In genomic region chr15:39388118-39388517, GRCh38 we compare ENCODE assay signal across 19 cellular contexts.
DNase-seq lines count a peak whose midpoint lies in the region; ATAC-seq and TF ChIP-seq lines count a peak whose summit lies in the region.
"Had no signal": no experiment of that assay in that cellular context is flagged by ENCODE, and none has a peak within 500 bp of the region (broad histone marks: within the 10 kb centered on the region; RNA-seq: fewer than 3 reads in every experiment).

No MANE protein-coding gene starts in this region.

- BruUV-seq in Caco-2 (replicated peaks; lab: Mats Ljungman, UMichigan), result no TSS peak

- H3K36me3 ChIP-seq in Caco-2 (ENCODE audit: control insufficient read depth, insufficient read depth, low read length) (no peaks in the 10 kb centered on the region), neural progenitor cell (no peaks in the 10 kb centered on the region)

- no peaks in the 10 kb centered on the region for H3F3A ChIP-seq in neural progenitor cell (ENCODE audit: low read depth)

- peak overlapping the region; percentile 70 for H3K27ac Mint-ChIP-seq in Caco-2 (ENCODE audit: unreplicated experiment)
- peak overlapping the region; percentile 65 for H3K27ac Mint-ChIP-seq in dendritic cell treated with granulocyte-macrophage colony-stimulating factor and Interleukin-4, amounts not matched to agents 40 ng/mL and 50 ng/mL, for 4 days
- H3K27ac Mint-ChIP-seq in neural progenitor cell, result no peak overlapping the region
- no peak overlapping the region for H3K27ac Mint-ChIP-seq in effector memory CD8-positive, alpha-beta T cell
- H3K27ac Mint-ChIP-seq: B cell; CD8-positive, alpha-beta T cell had no signal

- TF ChIP-seq POLR2A in NB4 (IDR thresholded peaks at IDR 0.05; ENCODE audit: extremely low read depth, insufficient read length), result no peak

- intact Hi-C loops in Caco-2 (cut with micrococcal nuclease; ENCODE audit: unreplicated experiment), result no loop called here
- intact Hi-C loops in dendritic cell treated with granulocyte-macrophage colony-stimulating factor and Interleukin-4, amounts not matched to agents 40 ng/mL and 50 ng/mL, for 4 days (cut with micrococcal nuclease), result no loop called here

- no peak overlapping the region for H3K4me3 ChIP-seq in Caco-2 (ENCODE audit: low read depth, low read length)
- no peak overlapping the region for H3K4me3 ChIP-seq in NB4 (ENCODE audit: low read depth, low read length)
- H3K4me3 ChIP-seq in neural progenitor cell, result no peak overlapping the region

- H3K4me1 Mint-ChIP-seq in Caco-2 (ENCODE audit: low read depth, unreplicated experiment) (peaks cover 29% of the 10 kb centered on the region), neural progenitor cell (no peaks in the 10 kb centered on the region)
- H3K4me1 Mint-ChIP-seq in dendritic cell treated with granulocyte-macrophage colony-stimulating factor and Interleukin-4, amounts not matched to agents 40 ng/mL and 50 ng/mL, for 4 days (ENCODE audit: low read depth), result peaks cover 32% of the 10 kb centered on the region
- H3K4me1 Mint-ChIP-seq in effector memory CD8-positive, alpha-beta T cell (ENCODE audit: low read depth in 2 of 2), result no peaks in the 10 kb centered on the region
- H3K4me1 Mint-ChIP-seq: B cell had no signal

- H3K27ac ChIP-seq in neural progenitor cell, result no peak overlapping the region

- TF ChIP-seq CTCF in Caco-2 (IDR thresholded peaks at IDR 0.05; ENCODE audit: insufficient read depth in 1 of 2, low read depth in 1 of 2, low read length in 1 of 2, severe bottlenecking in 1 of 2, unreplicated experiment in 1 of 2), result no peak
- no peak for TF ChIP-seq CTCF in NB4 (IDR thresholded peaks at IDR 0.05; ENCODE audit: low read depth, low read length)
- no peak for TF ChIP-seq CTCF in neural progenitor cell (IDR thresholded peaks at IDR 0.05)

- H3K36me3 Mint-ChIP-seq in Caco-2 (ENCODE audit: insufficient read depth, unreplicated experiment), result no peaks in the 10 kb centered on the region
- no peaks in the 10 kb centered on the region for H3K36me3 Mint-ChIP-seq in dendritic cell treated with granulocyte-macrophage colony-stimulating factor and Interleukin-4, amounts not matched to agents 40 ng/mL and 50 ng/mL, for 4 days (ENCODE audit: low read depth)
- H3K36me3 Mint-ChIP-seq in neural progenitor cell, result no peaks in the 10 kb centered on the region
- peaks cover 3% of the 10 kb centered on the region for H3K36me3 Mint-ChIP-seq in effector memory CD8-positive, alpha-beta T cell (ENCODE audit: insufficient read depth)
- H3K36me3 Mint-ChIP-seq: CD8-positive, alpha-beta T cell had no signal

- peak overlapping the region; percentile 2 for H2AFZ ChIP-seq in neural progenitor cell (replicated peaks)

- no peak overlapping the region for H3K9ac ChIP-seq in neural progenitor cell

- H3K4me2 ChIP-seq in neural progenitor cell, result no peak overlapping the region

- H3K27me3 ChIP-seq in Caco-2 (replicated peaks; ENCODE audit: control insufficient read depth, insufficient read depth, low read length) (no peaks in the 10 kb centered on the region), neural progenitor cell (no peaks in the 10 kb centered on the region)

- H3K9me3 Mint-ChIP-seq in Caco-2 (ENCODE audit: unreplicated experiment) (no peaks in the 10 kb centered on the region), neural progenitor cell (no peaks in the 10 kb centered on the region)
- no peaks in the 10 kb centered on the region for H3K9me3 Mint-ChIP-seq in dendritic cell treated with granulocyte-macrophage colony-stimulating factor and Interleukin-4, amounts not matched to agents 40 ng/mL and 50 ng/mL, for 4 days
- no peaks in the 10 kb centered on the region for H3K9me3 Mint-ChIP-seq in effector memory CD8-positive, alpha-beta T cell
- H3K9me3 Mint-ChIP-seq: CD8-positive, alpha-beta T cell had no signal

- POLR2A ChIA-PET in Caco-2 (lab: Charles Lee), result no interaction called here

- H3K4me1 ChIP-seq in Caco-2 (peaks cover 25% of the 10 kb centered on the region), neural progenitor cell (no peaks in the 10 kb centered on the region)

- H3K27me3 Mint-ChIP-seq in Caco-2 (ENCODE audit: insufficient read depth, unreplicated experiment), result no peaks in the 10 kb centered on the region
- H3K27me3 Mint-ChIP-seq in dendritic cell treated with granulocyte-macrophage colony-stimulating factor and Interleukin-4, amounts not matched to agents 40 ng/mL and 50 ng/mL, for 4 days, result no peaks in the 10 kb centered on the region
- peaks cover 4% of the 10 kb centered on the region for H3K27me3 Mint-ChIP-seq in neural progenitor cell (ENCODE audit: insufficient read depth, low read depth)
- H3K27me3 Mint-ChIP-seq in effector memory CD8-positive, alpha-beta T cell, result peaks cover 23 to 35% of the 10 kb centered on the region in 2 donors

- ATAC-seq in HG02610 (IDR thresholded peaks at IDR 0.05; ENCODE audit: unreplicated experiment) (no peak), HG02870 (IDR thresholded peaks at IDR 0.05; ENCODE audit: unreplicated experiment) (no peak)
- no peak for ATAC-seq in effector memory CD8-positive, alpha-beta T cell (replicated peaks)
- ATAC-seq: CD8-positive, alpha-beta T cell; SK-N-SH treated with all-trans-retinoic acid at 6 μM for 48 hours had no signal

- no peaks in the 10 kb centered on the region for H3K79me2 ChIP-seq in neural progenitor cell (ENCODE audit: low read depth)

- no peak for DNase-seq in Caco-2
- DNase-seq in NB4 (ENCODE audit: low read depth), result peak; percentile 61
- DNase-seq in neural progenitor cell (ENCODE audit: low spot score), result no peak
- no peak for DNase-seq in effector memory CD8-positive, alpha-beta T cell
- DNase-seq: ACHN; CD8-positive, alpha-beta T cell; DMS 273 treated with DMSO at 0.1 percent for 48 hours; IMR-90; Kasumi-1; NCI-H1092; NCI-H1694; NCI-H2107; NCI-H345; NCI-H526 treated with DMSO at 0.1 percent for 48 hours had no signal

- no peaks in the 10 kb centered on the region for H3K9me3 ChIP-seq in Caco-2
- H3K9me3 ChIP-seq in neural progenitor cell (ENCODE audit: low read depth), result no peaks in the 10 kb centered on the region

- CTCF ChIA-PET in Caco-2 (lab: Charles Lee), result no interaction called here

- no peaks in the 10 kb centered on the region for H4K20me1 ChIP-seq in neural progenitor cell (ENCODE audit: low read depth)

- H3K4me3 Mint-ChIP-seq in Caco-2 (ENCODE audit: unreplicated experiment), result no peak overlapping the region
- no peak overlapping the region for H3K4me3 Mint-ChIP-seq in dendritic cell treated with granulocyte-macrophage colony-stimulating factor and Interleukin-4, amounts not matched to agents 40 ng/mL and 50 ng/mL, for 4 days
- H3K4me3 Mint-ChIP-seq in neural progenitor cell, result no peak overlapping the region
- H3K4me3 Mint-ChIP-seq in effector memory CD8-positive, alpha-beta T cell, result no peak overlapping the region
- H3K4me3 Mint-ChIP-seq: B cell; CD8-positive, alpha-beta T cell had no signal

Comparison
In these comparisons a context has a peak if more than half of its experiments do, and no peak if none do; other contexts are left out.
1. H3K27ac Mint-ChIP-seq: peak in Caco-2 (single experiment) and dendritic cell treated with granulocyte-macrophage colony-stimulating factor and Interleukin-4, amounts not matched to agents 40 ng/mL and 50 ng/mL, for 4 days (single experiment); none in neural progenitor cell (single experiment) and effector memory CD8-positive, alpha-beta T cell (0 of 2).